30 cellular contexts compared by ENCODE assay signal in the genomic region with DNA sequence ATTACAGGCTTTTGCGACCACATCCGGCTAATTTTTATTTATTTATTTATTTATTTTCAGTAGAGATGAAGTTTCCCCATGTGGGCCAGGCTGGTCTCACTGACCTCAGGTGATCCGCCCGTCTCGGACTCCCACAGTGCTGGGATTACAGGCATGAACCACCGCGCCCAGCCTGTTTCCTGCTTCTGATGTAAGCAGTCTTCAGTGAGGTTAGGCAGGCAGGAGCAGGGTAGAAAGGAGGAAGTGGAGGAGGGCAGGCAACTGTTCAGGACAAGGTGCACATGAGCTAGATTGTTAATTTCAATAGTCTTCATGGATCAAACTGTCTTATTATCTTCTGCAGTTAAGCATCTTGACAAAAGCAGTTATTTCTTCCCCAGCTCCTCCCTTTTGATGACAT.
"Had no signal": no experiment of that assay in that cellular context is flagged by ENCODE, and none has a peak within 500 bp of the region (broad histone marks: within the 10 kb centered on the region; RNA-seq: fewer than 3 reads in every experiment).

No MANE protein-coding gene starts in this region.

- DNase-seq: activated CD4-positive, alpha-beta memory T cell treated with anti-CD3 and anti-CD28 coated beads, Interleukin-2, amount 10 ng/mL, durations not matched to agents 7 days and 5 days; activated CD4-positive, alpha-beta T cell treated with anti-CD3 and anti-CD28 coated beads for 36 hours; activated CD4-positive, alpha-beta T cell treated with anti-CD3 and anti-CD28 coated beads, Interleukin-2, amount 50 U/mL, for 1 hour; activated CD8-positive, alpha-beta memory T cell treated with anti-CD3 and anti-CD28 coated beads, Interleukin-2, amount 50 U/mL, for 4 hours; activated naive CD4-positive, alpha-beta T cell; activated T-cell treated with anti-CD3 and anti-CD28 coated beads, Interleukin-2, amount 50 U/mL, for 1 hour; aorta; caudate nucleus; Kasumi-1; MV-4-11; NCI-H1105; NCI-H1436; NCI-H1694 treated with DMSO at 0.1 percent for 48 hours; NCI-H2029 treated with DMSO at 0.1 percent for 48 hours; NCI-H345; NCI-H510A; NCI-H526 treated with DMSO at 0.1 percent for 48 hours; NCI-H82; NK-92 treated with Interleukin-12 subunit alpha and Interleukin-12 subunit beta, amount 100 ng/mL, for 24 hours; Peyer's patch; Right ventricle myocardium superior; T-helper 17 cell; T-helper 9 cell had no signal

- H3K4me1 Mint-ChIP-seq: activated CD4-positive, alpha-beta T cell treated with anti-CD3 and anti-CD28 coated beads for 36 hours; activated naive CD4-positive, alpha-beta T cell treated with anti-CD3 and anti-CD28 coated beads, Interleukin-2, amount 50 U/mL, for 24 hours; T-helper 17 cell had no signal

- H3K36me3 Mint-ChIP-seq: activated naive CD4-positive, alpha-beta T cell treated with anti-CD3 and anti-CD28 coated beads, Interleukin-2, amount 50 U/mL, for 24 hours had no signal

- H3K27ac ChIP-seq: breast epithelium, Peyer's patch, RWPE1, SJCRH30, VCaP had no signal

- H3K4me3 Mint-ChIP-seq: activated CD4-positive, alpha-beta memory T cell treated with anti-CD3 and anti-CD28 coated beads, Interleukin-2, amount 10 ng/mL, durations not matched to agents 7 days and 5 days; activated CD4-positive, alpha-beta T cell treated with anti-CD3 and anti-CD28 coated beads for 36 hours; activated naive CD4-positive, alpha-beta T cell treated with anti-CD3 and anti-CD28 coated beads, Interleukin-2, amount 50 U/mL, for 24 hours; T-helper 17 cell had no signal

- H3K36me3 ChIP-seq: breast epithelium, Peyer's patch, SJCRH30 had no signal

- H3K4me3 ChIP-seq: breast epithelium, K562, Peyer's patch, SJCRH30 had no signal

- H3K27ac Mint-ChIP-seq: activated CD4-positive, alpha-beta memory T cell treated with anti-CD3 and anti-CD28 coated beads, Interleukin-2, amount 10 ng/mL, durations not matched to agents 7 days and 5 days; activated CD4-positive, alpha-beta T cell treated with anti-CD3 and anti-CD28 coated beads for 36 hours; activated naive CD4-positive, alpha-beta T cell treated with anti-CD3 and anti-CD28 coated beads, Interleukin-2, amount 50 U/mL, for 24 hours; T-helper 17 cell had no signal

- H3K9me3 Mint-ChIP-seq: activated CD4-positive, alpha-beta memory T cell treated with anti-CD3 and anti-CD28 coated beads, Interleukin-2, amount 10 ng/mL, durations not matched to agents 7 days and 5 days; activated naive CD4-positive, alpha-beta T cell treated with anti-CD3 and anti-CD28 coated beads, Interleukin-2, amount 50 U/mL, for 24 hours had no signal

- H3K4me1 ChIP-seq: breast epithelium, Peyer's patch, SJCRH30 had no signal

- H3K9me3 ChIP-seq: Peyer's patch, SJCRH30 had no signal

- ATAC-seq: activated CD4-positive, alpha-beta T cell treated with anti-CD3 and anti-CD28 coated beads for 36 hours; K562; SK-N-SH treated with all-trans-retinoic acid at 6 μM for 48 hours; T-helper 17 cell had no signal

- H3K27me3 Mint-ChIP-seq: activated CD4-positive, alpha-beta memory T cell treated with anti-CD3 and anti-CD28 coated beads, Interleukin-2, amount 10 ng/mL, durations not matched to agents 7 days and 5 days; T-helper 17 cell had no signal

- H3K27me3 ChIP-seq: breast epithelium, Peyer's patch, SJCRH30 had no signal
